In genomic region chr19:17933414-17934129, GRCh38 we compare ENCODE assay signal across 8 cellular contexts. TPM values are rescaled to one million over a fixed set of nuclear protein-coding genes. Genes with fewer than 3 reads are reported as not detected.
DNase-seq lines count a peak whose midpoint lies in the region; ATAC-seq lines count a peak whose summit lies in the region.

No MANE protein-coding gene starts in this region.

- peak overlapping the region; percentile 71 to 100 (median 96) for H3K27ac Mint-ChIP-seq in CD8-positive, alpha-beta memory T cell
- peak overlapping the region; percentile 95 to 96 for H3K27ac Mint-ChIP-seq in natural killer cell treated with Interleukin-12 subunit alpha and Interleukin-12 subunit beta and Interleukin-15 and Interleukin-18, amount 100 ng/mL, for 72 hours

- peak overlapping the region; percentile 84 to 97 (median 92) for H3K4me3 Mint-ChIP-seq in CD8-positive, alpha-beta memory T cell
- H3K4me3 Mint-ChIP-seq in natural killer cell treated with Interleukin-12 subunit alpha and Interleukin-12 subunit beta and Interleukin-15 and Interleukin-18, amount 100 ng/mL, for 72 hours: peak overlapping the region; percentile 95

- no peak for DNase-seq in CD8-positive, alpha-beta memory T cell
- peak; percentile 33 for DNase-seq in MG63
- peak; percentile 17 for DNase-seq in dermis blood vessel endothelial cell
- no peak for DNase-seq in natural killer cell treated with Interleukin-12 subunit alpha and Interleukin-12 subunit beta and Interleukin-15 and Interleukin-18, amount 100 ng/mL, for 72 hours (ENCODE audit: low spot score)
- no peak for DNase-seq in activated CD4-positive, alpha-beta T cell treated with anti-CD3 and anti-CD28 coated beads for 4 hours
- DNase-seq in stimulated activated CD4-positive, alpha-beta T cell treated with anti-CD3 and anti-CD28 coated beads, Interleukin-12 subunit alpha, Interleukin-12 subunit beta, amount 100 ng/mL, for 4 hours: no peak

- H3K9me3 Mint-ChIP-seq in CD8-positive, alpha-beta memory T cell: no peaks in the 10 kb centered on the region
- no peaks in the 10 kb centered on the region for H3K9me3 Mint-ChIP-seq in natural killer cell treated with Interleukin-12 subunit alpha and Interleukin-12 subunit beta and Interleukin-15 and Interleukin-18, amount 100 ng/mL, for 72 hours

- no peaks in the 10 kb centered on the region for H3K27me3 Mint-ChIP-seq in CD8-positive, alpha-beta memory T cell
- H3K27me3 Mint-ChIP-seq in natural killer cell treated with Interleukin-12 subunit alpha and Interleukin-12 subunit beta and Interleukin-15 and Interleukin-18, amount 100 ng/mL, for 72 hours: no peaks in the 10 kb centered on the region

- peak overlapping the region; percentile 83 for H3K4me3 ChIP-seq in CD8-positive, alpha-beta memory T cell (ENCODE audit: low read length)
- H3K4me3 ChIP-seq in MG63: peak overlapping the region; percentile 93

- peaks cover 14% of the 10 kb centered on the region for H3K4me1 ChIP-seq in CD8-positive, alpha-beta memory T cell (ENCODE audit: insufficient read depth, low read length)

- no peaks in the 10 kb centered on the region for H3K9me3 ChIP-seq in CD8-positive, alpha-beta memory T cell (ENCODE audit: low read length)
- no peaks in the 10 kb centered on the region for H3K9me3 ChIP-seq in MG63

- peaks cover 0 to 15% (median 2%) of the 10 kb centered on the region in 3 donors for H3K36me3 Mint-ChIP-seq in CD8-positive, alpha-beta memory T cell
- no peaks in the 10 kb centered on the region for H3K36me3 Mint-ChIP-seq in natural killer cell treated with Interleukin-12 subunit alpha and Interleukin-12 subunit beta and Interleukin-15 and Interleukin-18, amount 100 ng/mL, for 72 hours

- no peaks in the 10 kb centered on the region for H3K27me3 ChIP-seq in CD8-positive, alpha-beta memory T cell (ENCODE audit: insufficient read depth, low read length, poor library complexity, severe bottlenecking)
- no peaks in the 10 kb centered on the region for H3K27me3 ChIP-seq in MG63

- peaks cover 14 to 35% (median 18%) of the 10 kb centered on the region in 3 donors for H3K4me1 Mint-ChIP-seq in CD8-positive, alpha-beta memory T cell
- peaks cover 7 to 16% of the 10 kb centered on the region in 2 donors for H3K4me1 Mint-ChIP-seq in natural killer cell treated with Interleukin-12 subunit alpha and Interleukin-12 subunit beta and Interleukin-15 and Interleukin-18, amount 100 ng/mL, for 72 hours (ENCODE audit: low read depth in 2 of 2)

- no peaks in the 10 kb centered on the region for H3K36me3 ChIP-seq in CD8-positive, alpha-beta memory T cell (ENCODE audit: insufficient read depth, low read length)
- H3K36me3 ChIP-seq in MG63: peaks cover 20% of the 10 kb centered on the region

- POLR2A ChIA-PET in CD8-positive, alpha-beta memory T cell (lab: Charles Lee): interaction anchor here (0.6 to 3.2 kb wide), 8 partner anchors 14 to 270 kb away, joined by 3 to 124 read pairs (median 4); partner anchors contain the start of genes JAK3, RAB3A and RPL18A

- H3K27ac ChIP-seq in CD8-positive, alpha-beta memory T cell (ENCODE audit: low read depth, low read length): peak overlapping the region; percentile 82

- ATAC-seq in natural killer cell treated with Interleukin-12 subunit alpha and Interleukin-12 subunit beta and Interleukin-15 and Interleukin-18, amount 100 ng/mL, for 72 hours: no peak
- ATAC-seq in GM18868 (IDR thresholded peaks at IDR 0.05; ENCODE audit: unreplicated experiment) (no peak), GM21717 (IDR thresholded peaks at IDR 0.05; ENCODE audit: unreplicated experiment) (no peak)

- CTCF ChIA-PET in CD8-positive, alpha-beta memory T cell (lab: Charles Lee): interaction anchor here (0.8 to 9.9 kb wide), 15 partner anchors 9 to 231 kb away, joined by 3 to 213 read pairs (median 5); partner anchors contain the start of gene RPL18A

RNA-seq across cellular contexts. Expression of gene CCDC124, which starts 0.8 kb away (rescaled TPM):
- 100 to 1,000 TPM; 184 to 195 TPM for total RNA-seq in CD8-positive, alpha-beta memory T cell
- 65.7 TPM for polyA plus RNA-seq in CD8-positive, alpha-beta memory T cell
- 228 and 241 TPM in 2 replicates for total RNA-seq in MG63 (2014; rRNA removed; shearing (Covaris generic); ENCODE audit: low replicate concordance)
- 24.8 and 58.4 TPM in 2 replicates for total RNA-seq in dermis blood vessel endothelial cell
- 10 to 100 TPM; 70.4 to 92.8 TPM for total RNA-seq in natural killer cell treated with Interleukin-12 subunit alpha and Interleukin-12 subunit beta and Interleukin-15 and Interleukin-18, amount 100 ng/mL, for 72 hours

RNA-seq across cellular contexts. Expression of gene KCNN1, which starts 33.3 kb away (rescaled TPM):
- under 1 TPM; 0.13 to 0.15 TPM for total RNA-seq in CD8-positive, alpha-beta memory T cell
- not detected for polyA plus RNA-seq in CD8-positive, alpha-beta memory T cell
- total RNA-seq in MG63 (2014; rRNA removed; shearing (Covaris generic); ENCODE audit: low replicate concordance): not detected in 2 replicates
- total RNA-seq in dermis blood vessel endothelial cell: under 0.01 and 0.42 TPM in 2 replicates
- total RNA-seq in natural killer cell treated with Interleukin-12 subunit alpha and Interleukin-12 subunit beta and Interleukin-15 and Interleukin-18, amount 100 ng/mL, for 72 hours: 1 to 10 TPM; 1.0 to 1.3 TPM

Comparison
In these comparisons a context has a peak if more than half of its experiments do, and no peak if none do; other contexts are left out.
1. DNase-seq: peak in MG63 (single experiment) and dermis blood vessel endothelial cell (single experiment); none in CD8-positive, alpha-beta memory T cell (0 of 5), natural killer cell treated with Interleukin-12 subunit alpha and Interleukin-12 subunit beta and Interleukin-15 and Interleukin-18, amount 100 ng/mL, for 72 hours (single experiment), activated CD4-positive, alpha-beta T cell treated with anti-CD3 and anti-CD28 coated beads for 4 hours (0 of 2) and stimulated activated CD4-positive, alpha-beta T cell treated with anti-CD3 and anti-CD28 coated beads, Interleukin-12 subunit alpha, Interleukin-12 subunit beta, amount 100 ng/mL, for 4 hours (single experiment).